Comparison of ENCODE assay signal across 8 cellular contexts in the genomic region with DNA sequence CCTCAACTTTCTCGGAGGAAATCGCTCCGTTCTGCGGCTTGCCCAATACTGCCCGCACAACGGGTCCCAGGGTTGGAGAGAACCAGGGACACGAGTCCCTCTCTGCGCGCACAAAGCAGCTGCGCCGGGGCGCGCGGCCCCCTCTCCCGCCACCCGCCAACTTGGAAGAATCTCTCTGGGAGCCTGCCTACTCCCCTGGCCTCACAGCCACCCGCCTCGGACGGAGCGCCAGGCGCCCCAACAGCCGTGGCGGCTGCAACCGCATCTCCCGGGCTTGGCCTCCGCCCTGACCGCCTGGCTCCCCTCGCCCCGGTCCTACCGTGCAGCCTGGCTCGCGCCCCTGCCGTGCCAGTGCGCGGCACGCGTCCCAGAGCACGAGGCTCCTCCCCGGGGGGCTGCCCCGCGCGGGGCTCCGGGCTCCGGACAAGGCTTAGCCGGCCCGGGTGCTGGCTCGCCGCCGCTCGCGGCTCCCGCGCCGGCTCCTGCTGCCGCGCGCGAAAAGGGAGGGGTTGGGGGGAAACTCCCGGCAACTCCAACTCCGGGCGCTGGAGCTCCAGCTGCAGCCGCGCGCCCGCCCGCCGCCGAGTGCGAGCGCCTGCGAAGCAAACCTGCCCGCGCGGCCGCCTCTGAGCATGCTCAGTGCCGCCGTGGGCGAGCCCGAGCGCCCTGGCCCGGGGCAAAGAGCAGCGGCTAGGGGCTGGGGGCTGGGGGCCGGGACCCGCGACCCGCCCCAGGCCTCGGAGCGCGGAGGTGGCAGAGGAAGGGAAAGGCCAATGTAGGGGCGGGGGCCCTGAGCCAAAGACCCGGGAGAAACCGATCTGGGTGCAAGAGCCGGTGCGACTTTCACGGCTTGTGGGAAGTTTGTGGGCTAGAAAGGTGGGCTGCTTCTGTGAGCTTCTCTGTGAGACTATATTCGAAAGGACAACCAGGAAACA. TPM values are rescaled to one million over a fixed set of nuclear protein-coding genes. Genes with fewer than 3 reads are reported as not detected.
DNase-seq lines count a peak whose midpoint lies in the region; ATAC-seq lines count a peak whose summit lies in the region.

A gene (minus strand): TSS at position 589 of the 935 bp plus-strand sequence. CDS start 75,329 bp downstream, outside the sequence.

- POLR2A ChIA-PET in activated naive CD8-positive, alpha-beta T cell treated with anti-CD3 and anti-CD28 coated beads, Interleukin-2, amount 10 ng/mL, durations not matched to agents 7 days and 5 days (lab: Charles Lee): no interaction called here

- H3K27me3 Mint-ChIP-seq in activated naive CD8-positive, alpha-beta T cell treated with anti-CD3 and anti-CD28 coated beads, Interleukin-2, amount 10 ng/mL, durations not matched to agents 7 days and 5 days: peaks cover 61% of the 10 kb centered on the region

- peak within 1 kb of the TSS; percentile 50 for H3K4me3 ChIP-seq in neuron (ENCODE audit: low read length)

- H3K4me1 ChIP-seq in neuron (ENCODE audit: insufficient read depth, low read length): peaks cover 11% of the 10 kb centered on the region

- peak within 1 kb of the TSS; percentile 60 for H3K4me3 Mint-ChIP-seq in activated naive CD8-positive, alpha-beta T cell treated with anti-CD3 and anti-CD28 coated beads, Interleukin-2, amount 10 ng/mL, durations not matched to agents 7 days and 5 days

- H3K4me1 Mint-ChIP-seq in activated naive CD8-positive, alpha-beta T cell treated with anti-CD3 and anti-CD28 coated beads, Interleukin-2, amount 10 ng/mL, durations not matched to agents 7 days and 5 days: no peaks in the 10 kb centered on the region

- DNase-seq in COR-L47 (lab: John Stamatoyannopoulos, UW) (peak; percentile 71), NCI-H1930 (lab: John Stamatoyannopoulos, UW) (peak; percentile 23 to 47), Right ventricle myocardium inferior (ENCODE audit: missing footprints) (peak; percentile 81), SIG-M5 treated with dmso at 0.1 percent for 504 hours (lab: John Stamatoyannopoulos, UW; ENCODE audit: unreplicated experiment) (no peak), T-helper 9 cell (no peak)
- DNase-seq in activated naive CD8-positive, alpha-beta T cell treated with anti-CD3 and anti-CD28 coated beads, Interleukin-2, amount 10 ng/mL, durations not matched to agents 7 days and 5 days: peak; percentile 36

- no peaks in the 10 kb centered on the region for H3K9me3 ChIP-seq in neuron (ENCODE audit: low read length)

- no peaks in the 10 kb centered on the region for H3K36me3 Mint-ChIP-seq in activated naive CD8-positive, alpha-beta T cell treated with anti-CD3 and anti-CD28 coated beads, Interleukin-2, amount 10 ng/mL, durations not matched to agents 7 days and 5 days

- H2AFZ ChIP-seq in neuron (ENCODE audit: low read depth, low read length): peak within 1 kb of the TSS; percentile 94

- peak; percentile 82 for ATAC-seq in GM19463 (IDR thresholded peaks at IDR 0.05; ENCODE audit: unreplicated experiment)
- ATAC-seq in activated naive CD8-positive, alpha-beta T cell treated with anti-CD3 and anti-CD28 coated beads, Interleukin-2, amount 10 ng/mL, durations not matched to agents 7 days and 5 days (ENCODE audit: low read depth): no peak
- peak; percentile 87 for ATAC-seq in Right ventricle myocardium inferior

- H3K36me3 ChIP-seq in neuron (ENCODE audit: insufficient read depth, low read length): no peaks in the 10 kb centered on the region

- no peaks in the 10 kb centered on the region for H3K9me3 Mint-ChIP-seq in activated naive CD8-positive, alpha-beta T cell treated with anti-CD3 and anti-CD28 coated beads, Interleukin-2, amount 10 ng/mL, durations not matched to agents 7 days and 5 days

- H3K27ac Mint-ChIP-seq in activated naive CD8-positive, alpha-beta T cell treated with anti-CD3 and anti-CD28 coated beads, Interleukin-2, amount 10 ng/mL, durations not matched to agents 7 days and 5 days: no peak within 1 kb of the TSS

- intact Hi-C loops in Right ventricle myocardium inferior (cut with DNase I): loop anchor here (1.0 to 5.0 kb wide), 5 partner anchors 43 to 243 kb away; no protein-coding TSS in a partner anchor

- peaks cover 61% of the 10 kb centered on the region for H3K27me3 ChIP-seq in neuron (ENCODE audit: insufficient read depth, low read length)

RNA-seq across cellular contexts. Expression of the gene that starts here (rescaled TPM):
- total RNA-seq in activated naive CD8-positive, alpha-beta T cell treated with anti-CD3 and anti-CD28 coated beads, Interleukin-2, amount 10 ng/mL, durations not matched to agents 7 days and 5 days: not detected
- 41.4 TPM for total RNA-seq in Right ventricle myocardium inferior

Comparison
In these comparisons a context has a peak if more than half of its experiments do, and no peak if none do; other contexts are left out.
1. RNA of the gene that starts here (total RNA-seq): 41.4 TPM in Right ventricle myocardium inferior (single experiment); not detected in activated naive CD8-positive, alpha-beta T cell treated with anti-CD3 and anti-CD28 coated beads, Interleukin-2, amount 10 ng/mL, durations not matched to agents 7 days and 5 days; every median in the first group is over 10 times any median in the second.
2. Peak in DNase-seq in activated naive CD8-positive, alpha-beta T cell treated with anti-CD3 and anti-CD28 coated beads, Interleukin-2, amount 10 ng/mL, durations not matched to agents 7 days and 5 days; RNA of the gene not detected or under 1 TPM.
3. DNase-seq: peak in COR-L47 (single experiment), NCI-H1930 (2 of 2) and Right ventricle myocardium inferior (single experiment); none in SIG-M5 treated with dmso at 0.1 percent for 504 hours (single experiment) and T-helper 9 cell (single experiment).